In genomic region chr4:8202108-8202507, GRCh38 we compare ENCODE assay signal across 1 cellular context.
TF ChIP-seq lines count a peak whose summit lies in the region.

No MANE protein-coding gene starts in this region.

TF ChIP-seq in liver, 16 proteins besides CTCF, POLR2A, EP300 and RAD21 (continued from another document):
- no peak for TF ChIP-seq ZBTB33 (IDR thresholded peaks at IDR 0.05)
- TF ChIP-seq, protein P1, sequence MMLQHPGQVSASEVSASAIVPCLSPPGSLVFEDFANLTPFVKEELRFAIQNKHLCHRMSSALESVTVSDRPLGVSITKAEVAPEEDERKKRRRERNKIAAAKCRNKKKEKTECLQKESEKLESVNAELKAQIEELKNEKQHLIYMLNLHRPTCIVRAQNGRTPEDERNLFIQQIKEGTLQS (IDR thresholded peaks at IDR 0.05), result no peak
